ENCODE assay signal across 1 cellular context in genomic region chr20:45138451-45139300, GRCh38.
TF ChIP-seq lines count a peak whose summit lies in the region.

No MANE protein-coding gene starts in this region.

TF ChIP-seq in K562, 482 proteins besides CTCF, POLR2A, EP300 and RAD21 (continued from another document and continues in another):
- TF ChIP-seq UBTF (IDR thresholded peaks at IDR 0.05; ENCODE audit: borderline replicate concordance in 1 of 2, low read depth in 2 of 2, low read length in 2 of 2): no peak
- TF ChIP-seq HNRNPLL (IDR thresholded peaks at IDR 0.05; ENCODE audit: low read depth, low read length, poor library complexity, severe bottlenecking): no peak
- TF ChIP-seq ARHGAP35 (IDR thresholded peaks at IDR 0.05; ENCODE audit: partially characterized antibody): no peak
- no peak for TF ChIP-seq ZBTB7A (IDR thresholded peaks at IDR 0.05; ENCODE audit: borderline replicate concordance, control insufficient read depth, low read depth, low read length)
- no peak for TF ChIP-seq TCF7 (IDR thresholded peaks at IDR 0.05; ENCODE audit: borderline replicate concordance)
- TF ChIP-seq SMC3 (conservative IDR thresholded peaks at IDR 0.05; ENCODE audit: insufficient read depth, low read depth, low read length): peak; percentile 79
- peak; percentile 45 for TF ChIP-seq E2F8 (IDR thresholded peaks at IDR 0.05; ENCODE audit: low read depth, partially characterized antibody)
- peak; percentile 97 for TF ChIP-seq TFAP4 (CRISPR knock-in tag; IDR thresholded peaks at IDR 0.05; ENCODE audit: borderline replicate concordance)
- no peak for TF ChIP-seq NCOA6 (IDR thresholded peaks at IDR 0.05)
- no peak for TF ChIP-seq SLC30A9 (CRISPR knock-in tag; IDR thresholded peaks at IDR 0.05)
- peak; percentile 49; the same call in 1 of the 2 replicates for TF ChIP-seq PKNOX1 (IDR thresholded peaks at IDR 0.05)
- TF ChIP-seq ETS1 (conservative IDR thresholded peaks at IDR 0.05; ENCODE audit: control insufficient read depth, low read depth, low read length): 0 out of 2 replicates have a peak, but pooled peaks have one; percentile 26
- TF ChIP-seq ZHX1 (conservative IDR thresholded peaks at IDR 0.05; ENCODE audit: low read length): no peak
- TF ChIP-seq CXXC5 (CRISPR knock-in tag; IDR thresholded peaks at IDR 0.05): peak; percentile 73
- no peak for TF ChIP-seq NFRKB (IDR thresholded peaks at IDR 0.05; ENCODE audit: low read depth)
- no peak for TF ChIP-seq CHD1 (IDR thresholded peaks at IDR 0.05; ENCODE audit: low read length)
- no peak for TF ChIP-seq BCLAF1 (IDR thresholded peaks at IDR 0.05; ENCODE audit: borderline replicate concordance in 1 of 2, control insufficient read depth in 1 of 2, low read depth in 2 of 2, low read length in 1 of 2)
- TF ChIP-seq ZNF407 (IDR thresholded peaks at IDR 0.05; ENCODE audit: low read depth): no peak
- peak; percentile 40; the same call in 1 of the 2 replicates for TF ChIP-seq MTA3 (IDR thresholded peaks at IDR 0.05; ENCODE audit: borderline replicate concordance)
- no peak for TF ChIP-seq MBD1 (CRISPR knock-in tag; IDR thresholded peaks at IDR 0.05)
- TF ChIP-seq ESRRA (IDR thresholded peaks at IDR 0.05; ENCODE audit: borderline replicate concordance, low read depth): peak; percentile 31; the same call in 1 of the 2 replicates
- TF ChIP-seq ZNF324 (CRISPR knock-in tag; IDR thresholded peaks at IDR 0.05): no peak
